9 cellular contexts compared by ENCODE assay signal in the genomic region with DNA sequence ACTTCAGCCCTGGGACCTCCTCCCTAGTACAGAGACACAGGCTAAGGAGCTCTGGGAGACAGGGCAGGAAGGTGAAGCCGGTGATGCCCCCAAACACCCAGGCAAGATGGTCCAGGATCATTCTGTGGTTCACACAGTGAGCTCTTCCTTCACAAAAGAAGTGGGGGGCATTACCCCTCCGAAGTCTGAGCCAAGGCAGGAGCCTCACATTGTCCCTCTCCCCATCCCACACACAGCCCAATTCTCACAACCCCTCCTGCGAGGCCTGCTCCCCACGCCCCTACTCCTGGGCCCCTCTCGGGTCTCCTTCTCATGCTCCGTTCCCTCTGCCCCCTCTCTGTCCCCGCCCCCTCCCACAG. TPM values are rescaled to one million over a fixed set of nuclear protein-coding genes. Genes with fewer than 3 reads are reported as not detected.
DNase-seq lines count a peak whose midpoint lies in the region; ATAC-seq and TF ChIP-seq lines count a peak whose summit lies in the region.
"Had no signal": no experiment of that assay in that cellular context is flagged by ENCODE, and none has a peak within 500 bp of the region (broad histone marks: within the 10 kb centered on the region; RNA-seq: fewer than 3 reads in every experiment).

No MANE protein-coding gene starts in this region.

- dilution Hi-C loops in IMR-90 (cut with HindIII; ENCODE audit: low sequenced_read_pairs, unreplicated experiment): no loop called here

- H3K4ac ChIP-seq in IMR-90 (ENCODE audit: low read depth, low read length): peak overlapping the region; percentile 40; the same call in 1 of the 2 replicates

- H4K8ac ChIP-seq in IMR-90 (ENCODE audit: low read depth in 2 of 2, low read length in 2 of 2): peak overlapping the region in 1 of 2 experiments; percentile 35; a peak in 1 of 4 replicates

- peaks cover under 1% of the 10 kb centered on the region for H3K27me3 Mint-ChIP-seq in neural progenitor cell (ENCODE audit: insufficient read depth, low read depth)

- no TSS peak for BruUV-seq in IMR-90 (replicated peaks; lab: Mats Ljungman, UMichigan)

- TF ChIP-seq RAD21 in IMR-90 (IDR thresholded peaks at IDR 0.05; ENCODE audit: low read length): no peak

- H3K56ac ChIP-seq in IMR-90 (ENCODE audit: extremely low read depth, insufficient read depth, low read length): no peak overlapping the region

- in situ Hi-C loops in IMR-90 (cut with MboI; ENCODE audit: low sequenced_read_pairs): no loop called here

- H3K9me3 ChIP-seq in IMR-90 (ENCODE audit: control insufficient read depth, insufficient read depth, low read length): no peaks in the 10 kb centered on the region
- H3K9me3 ChIP-seq in colonic mucosa: no peaks in the 10 kb centered on the region
- no peaks in the 10 kb centered on the region for H3K9me3 ChIP-seq in neural progenitor cell (ENCODE audit: low read depth)

- H3K4me2 ChIP-seq in IMR-90 (ENCODE audit: low read depth, low read length) (peak overlapping the region; percentile 19), neural progenitor cell (peak overlapping the region; percentile 68)

- H4K20me1 ChIP-seq in IMR-90 (ENCODE audit: insufficient read depth, low read length) (peaks cover 100% of the 10 kb centered on the region), neural progenitor cell (ENCODE audit: low read depth) (peaks cover 89% of the 10 kb centered on the region)

- TF ChIP-seq POLR2A in IMR-90 (IDR thresholded peaks at IDR 0.05; ENCODE audit: low read depth, low read length): no peak

- no peak overlapping the region for H4K91ac ChIP-seq in IMR-90 (ENCODE audit: insufficient read depth, low read depth, low read length)

- TF ChIP-seq CTCF in AG04449 (IDR thresholded peaks at IDR 0.05; ENCODE audit: insufficient read depth, low read length, missing control alignments) (no peak), IMR-90 (conservative IDR thresholded peaks at IDR 0.05; ENCODE audit: low read depth, low read length) (no peak), colonic mucosa (IDR thresholded peaks at IDR 0.05) (no peak), neural progenitor cell (IDR thresholded peaks at IDR 0.05) (no peak)

- H3K14ac ChIP-seq in IMR-90 (replicated peaks; ENCODE audit: low read depth, low read length): peak overlapping the region; percentile 83

- intact Hi-C loops in IMR-90 (cut with micrococcal nuclease) (no loop called here), colonic mucosa (cut with DNase I) (no loop called here)

- H3K4me3 ChIP-seq in AG04449 (ENCODE audit: low read depth, low read length) (peak overlapping the region; percentile 8; the same call in 1 of the 2 replicates), IMR-90 (ENCODE audit: insufficient read depth, low read depth, low read length) (no peak overlapping the region), colonic mucosa (no peak overlapping the region), neural progenitor cell (peak overlapping the region; percentile 17)

- peaks cover 12% of the 10 kb centered on the region for H3K79me2 ChIP-seq in neural progenitor cell (ENCODE audit: low read depth)

- CTCF ChIA-PET in AG04449 (lab: Yijun Ruan, JAX) (interaction anchor here (0.8 to 17.6 kb wide), 8 partner anchors 4 to 122 kb away, joined by 3 to 270 read pairs (median 4); a partner anchor contains a TSS), IMR-90 (lab: Yijun Ruan, JAX) (interaction anchor here (1.0 to 1.8 kb wide), 2 partner anchors 10 to 32 kb away, joined by 3 to 4 read pairs; no protein-coding TSS in a partner anchor)

- peak overlapping the region; percentile 82 for H2AK9ac ChIP-seq in IMR-90 (replicated peaks; ENCODE audit: low read depth, low read length, poor library complexity)

- no peak overlapping the region for H3K23ac ChIP-seq in IMR-90 (ENCODE audit: low read depth, low read length)

- POLR2A ChIA-PET in AG04449 (lab: Yijun Ruan, JAX): interaction anchor here (1.2 to 3.9 kb wide), 2 partner anchors 9 to 13 kb away, joined by 6 to 31 read pairs; a partner anchor contains a TSS
- POLR2A ChIA-PET in IMR-90 (lab: Charles Lee; ENCODE audit: unreplicated experiment): no interaction called here

- ATAC-seq in IMR-90 (ENCODE audit: low read depth) (no peak), GM18861 (IDR thresholded peaks at IDR 0.05; ENCODE audit: unreplicated experiment) (no peak), GM18873 (IDR thresholded peaks at IDR 0.05; ENCODE audit: low FRiP score, unreplicated experiment) (no peak)

- no peak overlapping the region for H3K27ac ChIP-seq in IMR-90 (ENCODE audit: insufficient read depth, low read length)
- peak overlapping the region; percentile 47 for H3K27ac ChIP-seq in colonic mucosa
- H3K27ac ChIP-seq in neural progenitor cell: no peak overlapping the region

- no peaks in the 10 kb centered on the region for H3K9me3 Mint-ChIP-seq in neural progenitor cell

- H2AK5ac ChIP-seq in IMR-90 (ENCODE audit: low read depth, low read length): peak overlapping the region; percentile 44; the same call in 1 of the 2 replicates

- peak overlapping the region; percentile 66 for H3K4me3 Mint-ChIP-seq in neural progenitor cell

- peaks cover 74% of the 10 kb centered on the region for H3K9me1 ChIP-seq in IMR-90 (ENCODE audit: insufficient read depth, low read length)

- H3K4me1 ChIP-seq in IMR-90 (ENCODE audit: control insufficient read depth, insufficient read depth, low read length) (peaks cover 47% of the 10 kb centered on the region), colonic mucosa (peaks cover 46% of the 10 kb centered on the region), neural progenitor cell (peaks cover 43% of the 10 kb centered on the region)

- H3K27ac Mint-ChIP-seq in neural progenitor cell: peak overlapping the region; percentile 57

- H2BK120ac ChIP-seq in IMR-90 (ENCODE audit: low read depth, low read length): peak overlapping the region; percentile 37; the same call in 1 of the 2 replicates

- H3K79me1 ChIP-seq in IMR-90 (ENCODE audit: low read depth in 1 of 2, low read length in 2 of 2): peaks cover 7 to 99% of the 10 kb centered on the region in 2 experiments; a peak in 3 of 4 replicates

- H3K36me3 Mint-ChIP-seq in neural progenitor cell: peaks cover under 1% of the 10 kb centered on the region

- peaks cover 4% of the 10 kb centered on the region for H3K36me3 ChIP-seq in IMR-90 (ENCODE audit: control insufficient read depth, insufficient read depth, low read length)
- H3K36me3 ChIP-seq in colonic mucosa: no peaks in the 10 kb centered on the region
- no peaks in the 10 kb centered on the region for H3K36me3 ChIP-seq in neural progenitor cell

- no peak for DNase-seq in AG04449 (ENCODE audit: low read depth, low spot score)
- no peak for DNase-seq in IMR-90
- DNase-seq in colonic mucosa: no peak
- DNase-seq in neural progenitor cell (ENCODE audit: low spot score): no peak
- DNase-seq in activated gamma-delta T cell (lab: John Stamatoyannopoulos, UW): no peak
- no peak for DNase-seq in EL
- DNase-seq: activated effector memory CD4-positive, alpha-beta T cell treated with Interleukin-2 at 50 U/mL for 16 hours had no signal

- H4K5ac ChIP-seq in IMR-90 (ENCODE audit: low read depth, low read length): no peak overlapping the region

- no peaks in the 10 kb centered on the region for H3K27me3 ChIP-seq in IMR-90 (ENCODE audit: control insufficient read depth, insufficient read depth, low read length)
- H3K27me3 ChIP-seq in colonic mucosa: no peaks in the 10 kb centered on the region
- no peaks in the 10 kb centered on the region for H3K27me3 ChIP-seq in neural progenitor cell

- no peak overlapping the region for H3K18ac ChIP-seq in IMR-90 (ENCODE audit: low read depth, low read length)

- no peak overlapping the region; the same call in 1 of the 2 replicates for H2BK20ac ChIP-seq in IMR-90 (ENCODE audit: low read depth, low read length)

- H2BK15ac ChIP-seq in IMR-90 (ENCODE audit: low read depth, low read length): no peak overlapping the region; the same call in 2 of the 3 replicates

- no peak overlapping the region for H3K9ac ChIP-seq in IMR-90 (ENCODE audit: low read depth, low read length)
- H3K9ac ChIP-seq in colonic mucosa (ENCODE audit: low read depth in 2 of 2, low read length in 2 of 2): peak overlapping the region; percentile 46 to 53
- H3K9ac ChIP-seq in neural progenitor cell: no peak overlapping the region

- no peak overlapping the region for H2BK5ac ChIP-seq in IMR-90 (ENCODE audit: low read depth, low read length, poor library complexity, severe bottlenecking)

- H2AFZ ChIP-seq in IMR-90 (replicated peaks; ENCODE audit: low read length, poor library complexity): no peak overlapping the region
- no peak overlapping the region for H2AFZ ChIP-seq in neural progenitor cell (replicated peaks)

- peaks cover 67% of the 10 kb centered on the region for H3K4me1 Mint-ChIP-seq in neural progenitor cell

- peaks cover 17% of the 10 kb centered on the region for H3F3A ChIP-seq in neural progenitor cell (ENCODE audit: low read depth)

- WGBS in IMR-90 (ENCODE audit: extremely low coverage in 2 of 2, insufficient read length in 1 of 2), 2 experiments: 25% methylated on average over 4 of the region's 7 CpGs; no CpG with 5 or more reads in 1 of the 2 experiments

TF ChIP-seq in IMR-90, 13 proteins besides CTCF, POLR2A, EP300 and RAD21 (continues in another document):
- no peak for TF ChIP-seq MXI1 (IDR thresholded peaks at IDR 0.05; ENCODE audit: borderline replicate concordance, low read depth, low read length)
- TF ChIP-seq MAFK (IDR thresholded peaks at IDR 0.05; ENCODE audit: low read depth, low read length): no peak
- TF ChIP-seq, protein P1, sequence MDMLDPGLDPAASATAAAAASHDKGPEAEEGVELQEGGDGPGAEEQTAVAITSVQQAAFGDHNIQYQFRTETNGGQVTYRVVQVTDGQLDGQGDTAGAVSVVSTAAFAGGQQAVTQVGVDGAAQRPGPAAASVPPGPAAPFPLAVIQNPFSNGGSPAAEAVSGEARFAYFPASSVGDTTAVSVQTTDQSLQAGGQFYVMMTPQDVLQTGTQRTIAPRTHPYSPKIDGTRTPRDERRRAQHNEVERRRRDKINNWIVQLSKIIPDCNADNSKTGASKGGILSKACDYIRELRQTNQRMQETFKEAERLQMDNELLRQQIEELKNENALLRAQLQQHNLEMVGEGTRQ (IDR thresholded peaks at IDR 0.05; ENCODE audit: low read depth, low read length): no peak
- TF ChIP-seq FOS (IDR thresholded peaks at IDR 0.05; ENCODE audit: low read depth, low read length): no peak
- no peak for TF ChIP-seq BHLHE40 (IDR thresholded peaks at IDR 0.05; ENCODE audit: low read depth, low read length)
- TF ChIP-seq CEBPB (IDR thresholded peaks at IDR 0.05; ENCODE audit: low read depth, low read length): no peak
- no peak for TF ChIP-seq NFE2L2 (IDR thresholded peaks at IDR 0.05; ENCODE audit: low read depth, low read length)
- TF ChIP-seq SMC3 (IDR thresholded peaks at IDR 0.05; ENCODE audit: low read depth, low read length): no peak
- TF ChIP-seq RFX5 (IDR thresholded peaks at IDR 0.05; ENCODE audit: low read depth, low read length): no peak
- no peak for TF ChIP-seq RCOR1 (IDR thresholded peaks at IDR 0.05; ENCODE audit: insufficient replicate concordance, low read length)

RNA-seq across cellular contexts. Expression of a gene that starts 10.7 kb away (rescaled TPM):
- 2.9 and 3.6 TPM in 2 replicates for total RNA-seq in IMR-90 (2012; rRNA removed)
- polyA plus RNA-seq in IMR-90 (2012; rRNA removed): 20.0 and 25.0 TPM in 2 replicates
- polyA plus RNA-seq in IMR-90 (2012; cell fraction: cytosol; rRNA removed): 10.9 and 27.6 TPM in 2 replicates
- 80.1 and 88.5 TPM in 2 replicates for polyA plus RNA-seq in IMR-90 (2012; cell fraction: nucleus; rRNA removed; ENCODE audit: low replicate concordance)
- 10 to 100 TPM; 32.3 to 49.9 TPM for total RNA-seq in colonic mucosa
- total RNA-seq in neural progenitor cell (ENCODE audit: low replicate concordance): 1.8 and 7.1 TPM in 2 replicates

Comparison
In these comparisons a context has a peak if more than half of its experiments do, and no peak if none do; other contexts are left out.
1. H3K4me3 ChIP-seq: peak in AG04449 (single experiment) and neural progenitor cell (single experiment); none in IMR-90 (single experiment) and colonic mucosa (single experiment).
2. H3K9ac ChIP-seq: peak in colonic mucosa (2 of 2); none in IMR-90 (single experiment) and neural progenitor cell (single experiment).